ENCODE assay signal across 8 cellular contexts in the genomic region with DNA sequence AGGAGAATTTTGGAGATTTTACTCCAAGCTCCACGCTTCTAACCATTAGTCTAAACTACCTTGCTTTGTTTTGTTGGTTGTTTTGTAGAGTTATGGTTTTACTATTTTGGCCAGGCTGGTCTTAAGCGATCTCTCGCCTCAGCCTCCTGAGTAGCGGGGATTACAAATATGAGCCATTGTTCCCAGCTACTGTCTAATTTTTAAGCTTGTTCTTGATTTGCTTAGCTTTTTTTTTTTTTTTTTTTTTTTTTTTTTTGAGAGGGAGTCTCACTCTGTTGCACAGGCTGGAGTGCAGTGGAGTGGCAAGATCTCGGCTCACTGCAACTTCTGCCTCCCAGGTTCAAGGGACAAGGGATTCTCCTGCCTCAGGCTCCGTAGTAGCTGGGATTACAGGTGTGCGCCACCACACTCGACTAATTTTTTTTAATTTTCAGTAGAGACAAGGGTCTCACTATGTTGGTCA. TPM values are rescaled to one million over a fixed set of nuclear protein-coding genes. Genes with fewer than 3 reads are reported as not detected.
DNase-seq lines count a peak whose midpoint lies in the region; ATAC-seq, FAIRE-seq and TF ChIP-seq lines count a peak whose summit lies in the region.

No MANE protein-coding gene starts in this region.

- CTCF ChIA-PET in A549 (lab: Yijun Ruan, JAX): interaction anchor here (0.8 to 6.6 kb wide), 7 partner anchors 9 to 56 kb away, joined by 3 to 48 read pairs (median 4); no protein-coding TSS in a partner anchor
- CTCF ChIA-PET in H1 (lab: Charles Lee; ENCODE audit: partially characterized antibody): interaction anchor here (0.7 to 9.2 kb wide), 13 partner anchors 9 to 71 kb away, joined by 3 to 58 read pairs (median 5); partner anchors contain the start of gene EFCAB12

- H3K9ac ChIP-seq in OCI-LY3 (ENCODE audit: low read length) (peak overlapping the region; percentile 78), H1 (replicated peaks in 1 of 4; ENCODE audit: extremely low read depth in 1 of 4, low read depth in 3 of 4, low read length in 3 of 4) (no peak overlapping the region)

- TF ChIP-seq EP300 in A549 (IDR thresholded peaks at IDR 0.05): no peak
- no peak for TF ChIP-seq EP300 in H1 (IDR thresholded peaks at IDR 0.05; ENCODE audit: borderline replicate concordance in 1 of 2, low read depth in 2 of 2, low read length in 2 of 2)

- H3K27me3 ChIP-seq in OCI-LY3 (ENCODE audit: low read depth, low read length) (no peaks in the 10 kb centered on the region), H1 (replicated peaks in 1 of 4; ENCODE audit: control insufficient read depth in 3 of 4, extremely low read depth in 1 of 4, insufficient read depth in 3 of 4, low read length in 3 of 4) (no peaks in the 10 kb centered on the region; a peak in 1 of 7 replicates), pancreas (no peaks in the 10 kb centered on the region)

- H2AFZ ChIP-seq in OCI-LY3 (ENCODE audit: low read depth, low read length) (peak overlapping the region; percentile 99), H1 (ENCODE audit: low read length) (peak overlapping the region; percentile 54; the same call in 1 of the 2 replicates)

- no peak overlapping the region for H2BK20ac ChIP-seq in H1 (ENCODE audit: low read length)

- H2BK120ac ChIP-seq in H1 (replicated peaks; ENCODE audit: low read depth, low read length): no peak overlapping the region

- H4K8ac ChIP-seq in H1 (ENCODE audit: extremely low read depth, insufficient read depth, low read length): no peak overlapping the region

- H3K4me1 ChIP-seq in A549 (peaks cover 34% of the 10 kb centered on the region), OCI-LY3 (ENCODE audit: low read length) (peaks cover 13% of the 10 kb centered on the region), H1 (replicated peaks in 1 of 4; ENCODE audit: control insufficient read depth in 3 of 4, insufficient read depth in 4 of 4, low read length in 3 of 4) (peaks cover 0 to 4% (median 0%) of the 10 kb centered on the region in 4 experiments; a peak in 3 of 7 replicates), pancreas (peaks cover 5 to 9% (median 6%) of the 10 kb centered on the region in 3 donors)

- no peak for TF ChIP-seq CTCF in A549 (IDR thresholded peaks at IDR 0.05)
- TF ChIP-seq CTCF in OCI-LY3 (IDR thresholded peaks at IDR 0.05; ENCODE audit: low read depth, low read length): no peak
- TF ChIP-seq CTCF in H1 (IDR thresholded peaks at IDR 0.05; ENCODE audit: control extremely low read depth in 1 of 3, insufficient read depth in 1 of 3, low read depth in 1 of 3, low read length in 3 of 3): no peak
- no peak for TF ChIP-seq CTCF in pancreas (IDR thresholded peaks at IDR 0.05)

- TF ChIP-seq RAD21 in A549 (conservative IDR thresholded peaks at IDR 0.05 in 1 of 2, IDR thresholded peaks at IDR 0.05 in 1 of 2) (no peak), H1 (IDR thresholded peaks at IDR 0.05 in 1 of 2, conservative IDR thresholded peaks at IDR 0.05 in 1 of 2; ENCODE audit: low read depth in 2 of 2, low read length in 2 of 2) (no peak)

- TF ChIP-seq POLR2A in A549 (IDR thresholded peaks at IDR 0.05; ENCODE audit: low read length): peak; percentile 42
- peak in 1 of 2 experiments; percentile 52; a peak in 2 of 3 replicates for TF ChIP-seq POLR2A in H1 (IDR thresholded peaks at IDR 0.05; ENCODE audit: control extremely low read depth in 1 of 2, low read depth in 2 of 2, low read length in 2 of 2)

- POLR2A ChIA-PET in A549 (lab: Yijun Ruan, JAX): interaction anchor here (0.6 to 2.2 kb wide), 11 partner anchors 9 to 1950 kb away, joined by 3 to 17 read pairs (median 4); partner anchors contain the start of genes IFT122 and MBD4
- POLR2A ChIA-PET in H1 (lab: Charles Lee; ENCODE audit: partially characterized antibody): interaction anchor here (0.6 to 1.9 kb wide), 6 partner anchors 26 to 480 kb away, joined by 3 to 6 read pairs (median 4); partner anchors contain the start of genes EFCAB12, IFT122 and MBD4

- no peak overlapping the region for H3K4ac ChIP-seq in H1 (replicated peaks; ENCODE audit: insufficient read length, low read depth, low read length)

- no peak overlapping the region for H4K91ac ChIP-seq in H1 (replicated peaks; ENCODE audit: insufficient read length, low read length)

- ATAC-seq in A549: peak; percentile 14 to 22; a peak in 4 of 6 replicates
- peak; percentile 18 for ATAC-seq in GM19438 (IDR thresholded peaks at IDR 0.05; ENCODE audit: low read depth, unreplicated experiment)
- ATAC-seq in pancreas: peak in 3 of 4 donors; percentile 4 to 33 (median 25)

- no peaks in the 10 kb centered on the region for H3K23me2 ChIP-seq in H1 (ENCODE audit: low read depth, low read length)

- FAIRE-seq in A549 (lab: Jason Lieb, UNC) (no peak), H1 (lab: Jason Lieb, UNC) (no peak), pancreas (lab: Jason Lieb, UNC) (no peak)

- H3K9me3 ChIP-seq in A549: no peaks in the 10 kb centered on the region
- no peaks in the 10 kb centered on the region for H3K9me3 ChIP-seq in OCI-LY3 (ENCODE audit: insufficient read depth, low read length)
- no peaks in the 10 kb centered on the region for H3K9me3 ChIP-seq in H1 (ENCODE audit: insufficient read depth in 2 of 2, low read depth in 1 of 2, low read length in 1 of 2)
- H3K9me3 ChIP-seq in pancreas: no peaks in the 10 kb centered on the region

- H4K20me1 ChIP-seq in OCI-LY3 (ENCODE audit: insufficient read depth, low read length) (peaks cover 15% of the 10 kb centered on the region; the same call in 1 of the 2 replicates), H1 (replicated peaks in 1 of 2; ENCODE audit: control insufficient read depth in 1 of 2, insufficient read depth in 2 of 2, low read length in 2 of 2) (peaks cover 4 to 11% of the 10 kb centered on the region in 2 experiments)

- DNase-seq in A549 (ENCODE audit: low read depth in 1 of 2, low spot score in 1 of 2): peak in 1 of 2 experiments; percentile 53
- DNase-seq in H1 (ENCODE audit: low read depth in 1 of 2, low spot score in 2 of 2): no peak
- peak in 1 of 6 donors; percentile 28 for DNase-seq in pancreas
- DNase-seq in occipital lobe (lab: John Stamatoyannopoulos, UW): no peak
- no peak for DNase-seq in NCI-H187 treated with DMSO at 0.1 percent for 48 hours (lab: John Stamatoyannopoulos, UW)
- DNase-seq in NOMO-1 treated with DMSO at 0.1 percent for 48 hours (lab: John Stamatoyannopoulos, UW; ENCODE audit: unreplicated experiment): no peak

- peaks cover 4% of the 10 kb centered on the region for H3K79me1 ChIP-seq in H1 (ENCODE audit: low read depth, low read length)

- no peak overlapping the region for H2BK5ac ChIP-seq in H1 (ENCODE audit: low read depth, low read length)

- H3K36me3 ChIP-seq in OCI-LY3 (replicated peaks; ENCODE audit: low read depth, low read length) (no peaks in the 10 kb centered on the region), H1 (ENCODE audit: control insufficient read depth in 2 of 4, insufficient read depth in 4 of 4, low read length in 3 of 4) (peaks cover 0 to 8% (median 0%) of the 10 kb centered on the region in 4 experiments; a peak in 2 of 8 replicates), pancreas (no peaks in the 10 kb centered on the region)

- WGBS in A549 (ENCODE audit: missing lambda C conversion rate): 47% methylated on average over 8 of the region's 8 CpGs
- 81% methylated on average over 8 of the region's 8 CpGs; no CpG with 5 or more reads in 1 of the 2 experiments for WGBS in H1 (ENCODE audit: extremely low coverage in 1 of 2, insufficient coverage in 1 of 2, insufficient read length in 1 of 2, insufficient replicate concordance in 2 of 2, low coverage in 1 of 2, low lambda C conversion rate in 2 of 2, missing lambda C conversion rate in 1 of 2), 2 experiments
- 46 to 48% methylated on average over 8 of the region's 8 CpGs for WGBS in pancreas, 2 donors

- peaks cover 43% of the 10 kb centered on the region for H3K79me2 ChIP-seq in OCI-LY3 (ENCODE audit: low read length)
- peaks cover 17 to 43% of the 10 kb centered on the region in 2 experiments for H3K79me2 ChIP-seq in H1 (ENCODE audit: control insufficient read depth in 1 of 2, insufficient read depth in 2 of 2, low read length in 2 of 2)

- H3K4me2 ChIP-seq in A549 (peak overlapping the region; percentile 96), OCI-LY3 (ENCODE audit: low read length) (peak overlapping the region; percentile 81), H1 (ENCODE audit: insufficient read depth in 1 of 2, low read depth in 2 of 2, low read length in 2 of 2) (peak overlapping the region; percentile 61 to 86; a peak in 3 of 4 replicates)

- no peak overlapping the region for H2AK5ac ChIP-seq in H1 (ENCODE audit: low read depth, low read length)

- H3K27ac ChIP-seq in A549 (peak overlapping the region; percentile 94 to 97), OCI-LY3 (ENCODE audit: low read length) (peak overlapping the region; percentile 41), H1 (ENCODE audit: low read depth, low read length) (0 out of 2 replicates have a peak overlapping the region, but pooled peaks have one; percentile 72), pancreas (peak overlapping the region; percentile 55 to 94 (median 90))

- no peak overlapping the region for H3K18ac ChIP-seq in H1 (ENCODE audit: extremely low read depth, low read length)

- no peak overlapping the region for H2BK15ac ChIP-seq in H1 (ENCODE audit: low read length)

- no peak overlapping the region for H3K14ac ChIP-seq in H1 (ENCODE audit: insufficient read length)

- peak overlapping the region; percentile 72 for H3K4me3 ChIP-seq in A549
- peak overlapping the region; percentile 91 for H3K4me3 ChIP-seq in OCI-LY3 (ENCODE audit: low read length)
- H3K4me3 ChIP-seq in H1 (ENCODE audit: extremely low read depth in 1 of 4, insufficient read depth in 2 of 4, low read depth in 3 of 4, low read length in 4 of 4): peak overlapping the region in 2 of 4 experiments; percentile 61 to 89; a peak in 2 of 8 replicates
- peak overlapping the region in 3 of 4 donors; percentile 66 to 90 (median 67) for H3K4me3 ChIP-seq in pancreas

- intact Hi-C loops in pancreas (cut with DNase I): no loop called here

- no peak overlapping the region for H3K23ac ChIP-seq in H1 (ENCODE audit: insufficient read length)

- no peak overlapping the region for H4K5ac ChIP-seq in H1 (ENCODE audit: insufficient read length, low read depth, low read length)

- no peak overlapping the region for H3K56ac ChIP-seq in H1 (replicated peaks; ENCODE audit: insufficient read length, low read depth, low read length)

- H2BK12ac ChIP-seq in H1 (ENCODE audit: low read depth, low read length): no peak overlapping the region

RNA-seq across cellular contexts. Expression of gene EFCAB12, which starts 28.5 kb away (rescaled TPM):
- 0.62 and 0.82 TPM in 2 replicates for polyA plus RNA-seq in A549 (2011; rRNA removed)
- 0.53 and 0.56 TPM in 2 replicates for polyA plus RNA-seq in A549 (2012; cell fraction: cytosol; rRNA removed)
- polyA plus RNA-seq in A549 (2012; cell fraction: nucleus; rRNA removed): 2.4 and 2.8 TPM in 2 replicates
- 0.81 to 1.4 TPM (median 1.1 TPM) in 3 replicates for polyA plus RNA-seq in A549 (2017; fragmentation: RNase III; extraction: RNeasy Plus Mini Kit Qiagen cat#74134 plus additional on column Dnase treatment)
- polyA minus RNA-seq in A549 (2011; rRNA and poly(A)+ RNA removed): 1.2 and 1.7 TPM in 2 replicates
- total RNA-seq in H1 (2021; fragmentation: NEBNext Ultra II Directional; extraction: Animal tissue kit (Norgen Biotek cat#: 25700)): 0.75 and 0.99 TPM in 2 replicates
- polyA plus RNA-seq in H1 (2011; rRNA removed): 0.60 and 0.71 TPM in 2 replicates
- polyA plus RNA-seq in H1 (2011; cell fraction: cytosol; rRNA removed): 0.54 TPM
- 2.1 TPM for polyA plus RNA-seq in H1 (2011; cell fraction: nucleus; rRNA removed)
- 0.88 to 1.4 TPM (median 1.2 TPM) in 4 replicates for polyA plus RNA-seq in H1 (2012, experiment 1 of 2)
- polyA plus RNA-seq in H1 (2012, experiment 2 of 2): 0.38 TPM
- 0.51 TPM for polyA plus RNA-seq in H1 (2013, experiment 1 of 2)
- polyA plus RNA-seq in H1 (2013, experiment 2 of 2): 0.33 TPM
- polyA minus RNA-seq in H1 (2011; rRNA and poly(A)+ RNA removed): 0.37 and 1.3 TPM in 2 replicates
- polyA minus RNA-seq in H1 (2011; cell fraction: cytosol; rRNA and poly(A)+ RNA removed): not detected
- 0.70 TPM for polyA minus RNA-seq in H1 (2011; cell fraction: nucleus; rRNA and poly(A)+ RNA removed)
- under 1 TPM; 0.43 to 0.95 (median 0.79) TPM for total RNA-seq in pancreas
- polyA plus RNA-seq in pancreas: 1 to 10 TPM; 1.7 to 2.0 TPM
- total RNA-seq in occipital lobe: 0.16 TPM

RNA-seq across cellular contexts. Expression of gene MBD4, which starts 39.8 kb away (rescaled TPM):
- polyA plus RNA-seq in A549 (2011; rRNA removed) (38.2 and 49.7 TPM in 2 replicates), A549 (2017; fragmentation: RNase III; extraction: RNeasy Plus Mini Kit Qiagen cat#74134 plus additional on column Dnase treatment) (26.4 to 32.7 TPM (median 31.4 TPM) in 3 replicates), H1 (2011; rRNA removed) (11.1 and 11.2 TPM in 2 replicates), pancreas (10 to 100 TPM in 1 of 2 donors, 1 to 10 TPM in 1; 8.4 to 16.0 TPM)
- polyA plus RNA-seq in A549 (2012; cell fraction: cytosol; rRNA removed): 12.4 and 13.5 TPM in 2 replicates
- 12.8 and 17.9 TPM in 2 replicates for polyA plus RNA-seq in A549 (2012; cell fraction: nucleus; rRNA removed)
- polyA minus RNA-seq in A549 (2011; rRNA and poly(A)+ RNA removed): 8.2 and 9.5 TPM in 2 replicates
- 33.4 and 35.8 TPM in 2 replicates for total RNA-seq in H1 (2021; fragmentation: NEBNext Ultra II Directional; extraction: Animal tissue kit (Norgen Biotek cat#: 25700))
- polyA plus RNA-seq in H1 (2011; cell fraction: cytosol; rRNA removed): 21.5 TPM
- polyA plus RNA-seq in H1 (2011; cell fraction: nucleus; rRNA removed): 17.8 TPM
- polyA plus RNA-seq in H1 (2012, experiment 1 of 2): 20.2 to 32.6 TPM (median 22.2 TPM) in 4 replicates
- 2.5 TPM for polyA plus RNA-seq in H1 (2012, experiment 2 of 2)
- polyA plus RNA-seq in H1 (2013, experiment 1 of 2): 38.1 TPM
- 37.6 TPM for polyA plus RNA-seq in H1 (2013, experiment 2 of 2)
- 19.3 and 20.7 TPM in 2 replicates for polyA minus RNA-seq in H1 (2011; rRNA and poly(A)+ RNA removed)
- 17.2 TPM for polyA minus RNA-seq in H1 (2011; cell fraction: cytosol; rRNA and poly(A)+ RNA removed)
- 46.7 TPM for polyA minus RNA-seq in H1 (2011; cell fraction: nucleus; rRNA and poly(A)+ RNA removed)
- total RNA-seq in pancreas (10 to 100 TPM; 11.8 to 19.7 (median 15.0) TPM), occipital lobe (29.0 TPM)

RNA-seq across cellular contexts. Expression of gene IFT122, which starts 40.1 kb away (rescaled TPM):
- polyA plus RNA-seq in A549 (2011; rRNA removed) (17.1 and 20.3 TPM in 2 replicates), A549 (2017; fragmentation: RNase III; extraction: RNeasy Plus Mini Kit Qiagen cat#74134 plus additional on column Dnase treatment) (15.0 to 16.8 TPM (median 15.1 TPM) in 3 replicates), H1 (2011; rRNA removed) (25.1 and 37.8 TPM in 2 replicates), pancreas (10 to 100 TPM; 19.8 to 37.1 TPM)
- 19.0 and 19.7 TPM in 2 replicates for polyA plus RNA-seq in A549 (2012; cell fraction: cytosol; rRNA removed)
- polyA plus RNA-seq in A549 (2012; cell fraction: nucleus; rRNA removed): 78.1 and 111 TPM in 2 replicates
- 38.7 and 44.4 TPM in 2 replicates for polyA minus RNA-seq in A549 (2011; rRNA and poly(A)+ RNA removed)
- total RNA-seq in H1 (2021; fragmentation: NEBNext Ultra II Directional; extraction: Animal tissue kit (Norgen Biotek cat#: 25700)): 23.7 and 26.2 TPM in 2 replicates
- polyA plus RNA-seq in H1 (2011; cell fraction: cytosol; rRNA removed): 25.4 TPM
- 83.2 TPM for polyA plus RNA-seq in H1 (2011; cell fraction: nucleus; rRNA removed)
- 24.7 to 27.3 TPM (median 26.7 TPM) in 4 replicates for polyA plus RNA-seq in H1 (2012, experiment 1 of 2)
- 11.7 TPM for polyA plus RNA-seq in H1 (2012, experiment 2 of 2)
- 10.8 TPM for polyA plus RNA-seq in H1 (2013, experiment 1 of 2)
- 10.7 TPM for polyA plus RNA-seq in H1 (2013, experiment 2 of 2)
- polyA minus RNA-seq in H1 (2011; rRNA and poly(A)+ RNA removed): 51.7 and 59.2 TPM in 2 replicates
- 27.2 TPM for polyA minus RNA-seq in H1 (2011; cell fraction: cytosol; rRNA and poly(A)+ RNA removed)
- polyA minus RNA-seq in H1 (2011; cell fraction: nucleus; rRNA and poly(A)+ RNA removed): 50.2 TPM
- total RNA-seq in pancreas (10 to 100 TPM; 15.3 to 25.6 (median 20.9) TPM), occipital lobe (23.7 TPM)

Comparison
In these comparisons a context has a peak if more than half of its experiments do, and no peak if none do; other contexts are left out.
1. H3K27ac ChIP-seq: peak in every context shown above with its lines; median percentile 96 in A549; 90 in pancreas; 72 in H1; 41 in OCI-LY3.
2. Of the 18 proteins assayed by ChIP-seq in both H1 and A549: peak only in H1: none; only in A549: PHF8; in both: none; in neither: 16; mixed calls (peak in some experiments, not most) for 1.